10 cellular contexts compared by ENCODE assay signal in genomic region chr22:36349726-36350125, GRCh38. TPM values are rescaled to one million over a fixed set of nuclear protein-coding genes. Genes with fewer than 3 reads are reported as not detected.
DNase-seq lines count a peak whose midpoint lies in the region; ATAC-seq and TF ChIP-seq lines count a peak whose summit lies in the region.
"Had no signal": no experiment of that assay in that cellular context is flagged by ENCODE, and none has a peak within 500 bp of the region (broad histone marks: within the 10 kb centered on the region; RNA-seq: fewer than 3 reads in every experiment).

No MANE protein-coding gene starts in this region.

- peak overlapping the region; percentile 74 to 99 (median 93) for H3K27ac Mint-ChIP-seq in naive thymus-derived CD8-positive, alpha-beta T cell

- POLR2A ChIA-PET in naive thymus-derived CD8-positive, alpha-beta T cell (lab: Charles Lee), result interaction anchor here (2.5 to 51.6 kb wide), 3 partner anchors 6 to 21 kb away, joined by 12 to 2215 read pairs (median 2215); partner anchors contain the start of gene MYH9

- intact Hi-C loops in heart right ventricle (cut with DNase I), result no loop called here
- intact Hi-C loops in left cardiac atrium (cut with DNase I), result no loop called here
- intact Hi-C loops in vagina (cut with DNase I), result no loop called here

- H3K27me3 ChIP-seq in heart right ventricle, result no peaks in the 10 kb centered on the region
- no peaks in the 10 kb centered on the region for H3K27me3 ChIP-seq in brain microvascular endothelial cell (replicated peaks)
- H3K27me3 ChIP-seq in vagina, result no peaks in the 10 kb centered on the region

- H3K9me3 Mint-ChIP-seq in naive thymus-derived CD8-positive, alpha-beta T cell, result no peaks in the 10 kb centered on the region

- peaks cover under 1 to 49% (median 5%) of the 10 kb centered on the region in 3 donors for H3K36me3 Mint-ChIP-seq in naive thymus-derived CD8-positive, alpha-beta T cell

- H3K4me3 Mint-ChIP-seq in naive thymus-derived CD8-positive, alpha-beta T cell, result peak overlapping the region in 9 of 10 donors; percentile 0 to 84 (median 73)

- 78 to 80% methylated on average over 2 of the region's 2 CpGs for WGBS in heart right ventricle, 2 donors

- peak overlapping the region in 9 of 10 donors; percentile 85 to 93 (median 88) for H3K27ac ChIP-seq in heart right ventricle
- H3K27ac ChIP-seq in brain microvascular endothelial cell, result peak overlapping the region; percentile 91
- peak overlapping the region; percentile 93 for H3K27ac ChIP-seq in vagina

- peaks cover 34 to 93% (median 87%) of the 10 kb centered on the region in 4 donors for H3K4me1 Mint-ChIP-seq in naive thymus-derived CD8-positive, alpha-beta T cell

- H3K36me3 ChIP-seq in heart right ventricle (peaks cover 0 to 55% (median 28%) of the 10 kb centered on the region in 9 donors), brain microvascular endothelial cell (replicated peaks) (peaks cover 49% of the 10 kb centered on the region), vagina (peaks cover 0 to 21% of the 10 kb centered on the region in 2 donors)

- no peaks in the 10 kb centered on the region for H3K27me3 Mint-ChIP-seq in naive thymus-derived CD8-positive, alpha-beta T cell

- H3K4me3 ChIP-seq in heart right ventricle, result no peak overlapping the region
- H3K4me3 ChIP-seq in brain microvascular endothelial cell (ENCODE audit: low read depth, low read length), result no peak overlapping the region
- H3K4me3 ChIP-seq in vagina, result no peak overlapping the region

- H3K4me1 ChIP-seq in heart right ventricle, result peaks cover 46 to 100% (median 98%) of the 10 kb centered on the region in 9 donors
- peaks cover 80% of the 10 kb centered on the region for H3K4me1 ChIP-seq in vagina

- H3K9me3 ChIP-seq in heart right ventricle (no peaks in the 10 kb centered on the region), vagina (no peaks in the 10 kb centered on the region)

- ATAC-seq in heart right ventricle (no peak), left cardiac atrium (no peak), GM18511 (IDR thresholded peaks at IDR 0.05; ENCODE audit: unreplicated experiment) (no peak)
- ATAC-seq in naive thymus-derived CD8-positive, alpha-beta T cell, result no peak

- DNase-seq in heart right ventricle (no peak), left cardiac atrium (no peak), brain microvascular endothelial cell (no peak), vagina (ENCODE audit: extremely low spot score in 2 of 2) (no peak), C1 segment of cervical spinal cord (lab: John Stamatoyannopoulos, UW) (no peak), foreskin melanocyte (no peak)
- no peak for DNase-seq in naive thymus-derived CD8-positive, alpha-beta T cell
- DNase-seq: effector CD4-positive, alpha-beta T cell; NCI-H2171 had no signal

- no peak for TF ChIP-seq CTCF in heart right ventricle (IDR thresholded peaks at IDR 0.05)
- TF ChIP-seq CTCF in brain microvascular endothelial cell (IDR thresholded peaks at IDR 0.05; ENCODE audit: low read depth, low read length, missing control alignments), result no peak
- no peak for TF ChIP-seq CTCF in vagina (IDR thresholded peaks at IDR 0.05)

- no peak for TF ChIP-seq POLR2A in vagina (IDR thresholded peaks at IDR 0.05)

- in situ Hi-C loops in brain microvascular endothelial cell (cut with HindIII; ENCODE audit: low pct_ligation_motif_present, low sequenced_read_pairs), result loop anchor here (25.0 kb wide), 1 partner anchor 113 kb away; no protein-coding TSS in a partner anchor

RNA-seq across cellular contexts. Expression of gene MYH9, which starts 38.0 kb away (rescaled TPM):
- total RNA-seq in heart right ventricle, result 100 to 1,000 TPM; 132 to 345 (median 189) TPM
- polyA plus RNA-seq in heart right ventricle, result 100 to 1,000 TPM; 134 to 243 TPM
- total RNA-seq in left cardiac atrium, result 100 to 1,000 TPM; 225 to 367 TPM
- 100 to 1,000 TPM; 711 to 718 TPM for total RNA-seq in naive thymus-derived CD8-positive, alpha-beta T cell
- 100 to 1,000 TPM in 2 of 3 donors, 10 to 100 TPM in 1; 51.2 to 389 (median 105) TPM for polyA plus RNA-seq in naive thymus-derived CD8-positive, alpha-beta T cell
- 333 TPM for total RNA-seq in vagina
